In the genomic region with DNA sequence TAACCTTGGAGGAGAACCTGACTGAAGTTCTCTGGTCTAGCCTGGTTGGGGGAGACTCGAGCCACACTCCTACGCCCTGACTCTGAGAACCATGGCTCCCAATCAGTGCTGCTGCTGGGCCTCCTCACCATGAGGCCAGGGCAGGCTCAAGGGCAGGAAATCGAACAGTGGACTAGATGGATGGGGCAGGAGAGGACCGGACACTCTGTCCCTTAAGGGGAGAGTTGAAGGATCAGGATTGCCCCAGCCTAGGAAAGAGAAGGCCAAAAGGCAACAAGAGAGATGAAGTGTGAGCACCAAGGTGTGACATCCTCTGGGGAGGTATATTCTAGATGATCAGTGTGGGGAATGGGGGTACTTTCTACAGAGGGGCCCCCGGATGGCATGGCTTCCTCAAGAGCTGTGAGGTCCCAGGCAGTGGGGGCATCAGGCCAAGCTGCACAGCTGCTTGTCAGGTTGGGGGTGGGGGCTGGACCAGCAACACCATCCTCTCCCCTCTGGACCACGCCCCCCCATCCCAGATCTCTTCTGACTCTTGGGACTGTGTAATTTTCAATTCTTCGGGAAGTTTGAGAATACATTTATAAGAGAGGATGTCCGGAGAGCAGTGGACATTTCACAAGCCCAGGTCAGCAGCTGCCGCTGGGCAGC, we compare ENCODE assay signal across 17 cellular contexts. TPM values are rescaled to one million over a fixed set of nuclear protein-coding genes. Genes with fewer than 3 reads are reported as not detected.
DNase-seq lines count a peak whose midpoint lies in the region; ATAC-seq, FAIRE-seq and TF ChIP-seq lines count a peak whose summit lies in the region.
"Had no signal": no experiment of that assay in that cellular context is flagged by ENCODE, and none has a peak within 500 bp of the region (broad histone marks: within the 10 kb centered on the region; RNA-seq: fewer than 3 reads in every experiment).

No MANE protein-coding gene starts in this region.

- no peak for TF ChIP-seq POLR2A in H1 (IDR thresholded peaks at IDR 0.05; ENCODE audit: control extremely low read depth in 1 of 2, low read depth in 2 of 2, low read length in 2 of 2)

- H2AK5ac ChIP-seq in H1 (ENCODE audit: low read depth, low read length) = no peak overlapping the region

- peaks cover 27 to 56% of the 10 kb centered on the region in 2 donors for H3K36me3 Mint-ChIP-seq in CD4-positive, alpha-beta memory T cell

- no peak overlapping the region for H4K5ac ChIP-seq in H1 (ENCODE audit: insufficient read length, low read depth, low read length)

- H4K8ac ChIP-seq in H1 (ENCODE audit: extremely low read depth, insufficient read depth, low read length) = peak overlapping the region; percentile 15; the same call in 1 of the 2 replicates

- TF ChIP-seq EP300 in H1 (IDR thresholded peaks at IDR 0.05; ENCODE audit: borderline replicate concordance in 1 of 2, low read depth in 2 of 2, low read length in 2 of 2) = no peak

- H3K9me3 ChIP-seq in BLaER1 (peaks cover 25% of the 10 kb centered on the region), H1 (ENCODE audit: insufficient read depth in 2 of 2, low read depth in 1 of 2, low read length in 1 of 2) (peaks cover 9 to 12% of the 10 kb centered on the region in 2 experiments)
- no peaks in the 10 kb centered on the region for H3K9me3 ChIP-seq in CD4-positive, alpha-beta memory T cell (ENCODE audit: control insufficient read depth in 1 of 2, low read length in 2 of 2)
- H3K9me3 ChIP-seq: colonic mucosa, suprapubic skin had no signal

- CTCF ChIA-PET in CD4-positive, alpha-beta memory T cell (lab: Charles Lee; ENCODE audit: partially characterized antibody) = interaction anchor here (0.8 to 7.2 kb wide), 3 partner anchors 168 to 184 kb away, joined by 3 to 168 read pairs (median 4); no protein-coding TSS in a partner anchor
- CTCF ChIA-PET in H1 (lab: Charles Lee; ENCODE audit: partially characterized antibody) (interaction anchor here (0.6 to 3.5 kb wide), 20 partner anchors 13 to 324 kb away, joined by 3 to 36 read pairs (median 3); no protein-coding TSS in a partner anchor), RWPE1 (lab: Yijun Ruan, JAX) (interaction anchor here (0.5 to 2.5 kb wide), 6 partner anchors 33 to 371 kb away, joined by 3 to 22 read pairs (median 3); no protein-coding TSS in a partner anchor)

- H3K14ac ChIP-seq in H1 (ENCODE audit: insufficient read length) = no peak overlapping the region

- peak overlapping the region in 6 of 7 donors; percentile 12 to 74 (median 56) for H3K27ac Mint-ChIP-seq in CD4-positive, alpha-beta memory T cell

- no peaks in the 10 kb centered on the region for H3K79me2 ChIP-seq in H1 (ENCODE audit: control insufficient read depth in 1 of 2, insufficient read depth in 2 of 2, low read length in 2 of 2)

- no peak for TF ChIP-seq CTCF in H1 (IDR thresholded peaks at IDR 0.05; ENCODE audit: control extremely low read depth in 1 of 3, insufficient read depth in 1 of 3, low read depth in 1 of 3, low read length in 3 of 3)
- TF ChIP-seq CTCF in GM10266 (IDR thresholded peaks at IDR 0.05; ENCODE audit: control insufficient read depth, insufficient read depth, low read depth, missing control alignments) = no peak
- no peak for TF ChIP-seq CTCF in RWPE1 (conservative IDR thresholded peaks at IDR 0.05; ENCODE audit: low read depth)

- no peak overlapping the region for H2BK20ac ChIP-seq in H1 (ENCODE audit: low read length)

- peak overlapping the region; percentile 30 for H4K91ac ChIP-seq in H1 (replicated peaks; ENCODE audit: insufficient read length, low read length)

- intact Hi-C loops in CD4-positive, alpha-beta memory T cell (cut with micrococcal nuclease) = no loop called here

- H3K4me3 ChIP-seq in BLaER1 = no peak overlapping the region
- H3K4me3 ChIP-seq in CD4-positive, alpha-beta memory T cell (ENCODE audit: low read length in 2 of 2) = no peak overlapping the region
- H3K4me3 ChIP-seq in H1 (ENCODE audit: extremely low read depth in 1 of 4, insufficient read depth in 2 of 4, low read depth in 3 of 4, low read length in 4 of 4) = no peak overlapping the region
- H3K4me3 ChIP-seq: colonic mucosa, smooth muscle cell, suprapubic skin had no signal

- H3K27ac ChIP-seq in BLaER1 = no peak overlapping the region
- H3K27ac ChIP-seq in CD4-positive, alpha-beta memory T cell (ENCODE audit: low read depth, low read length) = no peak overlapping the region
- no peak overlapping the region for H3K27ac ChIP-seq in H1 (ENCODE audit: low read depth, low read length)
- H3K27ac ChIP-seq in RWPE1 = no peak overlapping the region
- H3K27ac ChIP-seq: colonic mucosa, KMS-11, suprapubic skin, WERI-Rb-1 had no signal

- peaks cover 32% of the 10 kb centered on the region for H3K4me1 ChIP-seq in BLaER1
- H3K4me1 ChIP-seq in CD4-positive, alpha-beta memory T cell (ENCODE audit: insufficient read depth, low read length) = no peaks in the 10 kb centered on the region
- H3K4me1 ChIP-seq in H1 (replicated peaks in 1 of 4; ENCODE audit: control insufficient read depth in 3 of 4, insufficient read depth in 4 of 4, low read length in 3 of 4) = peaks cover 0 to 7% (median 3%) of the 10 kb centered on the region in 4 experiments; a peak in 6 of 7 replicates
- H3K4me1 ChIP-seq: colonic mucosa had no signal

- H3K23me2 ChIP-seq in H1 (ENCODE audit: low read depth, low read length) = no peaks in the 10 kb centered on the region

- peak; percentile 16 for ATAC-seq in HG02678 (IDR thresholded peaks at IDR 0.05; ENCODE audit: unreplicated experiment)
- no peak for ATAC-seq in HG03521 (IDR thresholded peaks at IDR 0.05; ENCODE audit: unreplicated experiment)

- no peaks in the 10 kb centered on the region for H3K36me3 ChIP-seq in BLaER1
- H3K36me3 ChIP-seq in CD4-positive, alpha-beta memory T cell (ENCODE audit: insufficient read depth, low read length) = peaks cover 24% of the 10 kb centered on the region
- peaks cover 0 to 16% (median 6%) of the 10 kb centered on the region in 4 experiments; a peak in 3 of 8 replicates for H3K36me3 ChIP-seq in H1 (ENCODE audit: control insufficient read depth in 2 of 4, insufficient read depth in 4 of 4, low read length in 3 of 4)
- H3K36me3 ChIP-seq: colonic mucosa, WERI-Rb-1 had no signal

- no peak overlapping the region for H3K56ac ChIP-seq in H1 (replicated peaks; ENCODE audit: insufficient read length, low read depth, low read length)

- H3K23ac ChIP-seq in H1 (ENCODE audit: insufficient read length) = no peak overlapping the region

- H3K27me3 ChIP-seq in BLaER1 (no peaks in the 10 kb centered on the region), H1 (replicated peaks in 1 of 4; ENCODE audit: control insufficient read depth in 3 of 4, extremely low read depth in 1 of 4, insufficient read depth in 3 of 4, low read length in 3 of 4) (no peaks in the 10 kb centered on the region)
- no peaks in the 10 kb centered on the region for H3K27me3 ChIP-seq in CD4-positive, alpha-beta memory T cell (ENCODE audit: insufficient read depth, low read length)
- H3K27me3 ChIP-seq: colonic mucosa, suprapubic skin had no signal

- no peak overlapping the region for H2BK120ac ChIP-seq in H1 (replicated peaks; ENCODE audit: low read depth, low read length)

- WGBS in H1 (ENCODE audit: extremely low coverage in 1 of 2, insufficient coverage in 1 of 2, insufficient read length in 1 of 2, insufficient replicate concordance in 2 of 2, low coverage in 1 of 2, low lambda C conversion rate in 2 of 2, missing lambda C conversion rate in 1 of 2), 2 experiments = 91% methylated on average over 9 of the region's 9 CpGs; no CpG with 5 or more reads in 1 of the 2 experiments

- no peaks in the 10 kb centered on the region for H4K20me1 ChIP-seq in BLaER1
- H4K20me1 ChIP-seq in H1 (replicated peaks in 1 of 2; ENCODE audit: control insufficient read depth in 1 of 2, insufficient read depth in 2 of 2, low read length in 2 of 2) = no peaks in the 10 kb centered on the region

- H3K4ac ChIP-seq in H1 (replicated peaks; ENCODE audit: insufficient read length, low read depth, low read length) = peak overlapping the region; percentile 7

- H3K18ac ChIP-seq in H1 (ENCODE audit: extremely low read depth, low read length) = no peak overlapping the region

- H3K4me1 Mint-ChIP-seq in CD4-positive, alpha-beta memory T cell = peaks cover 0 to 9% (median 6%) of the 10 kb centered on the region in 4 donors

- DNase-seq in CD4-positive, alpha-beta memory T cell = no peak
- DNase-seq in H1 (ENCODE audit: low read depth in 1 of 2, low spot score in 2 of 2) = no peak
- no peak for DNase-seq in GM10266 (ENCODE audit: extremely low spot score)
- DNase-seq in RWPE1 (ENCODE audit: low spot score) = no peak
- DNase-seq: NCI-H1417 treated with DMSO at 0.1 percent for 48 hours, NCI-H446 treated with DMSO at 0.1 percent for 48 hours had no signal

- H2BK15ac ChIP-seq in H1 (ENCODE audit: low read length) = 0 out of 2 replicates have a peak overlapping the region, but pooled peaks have one; percentile 72

- POLR2A ChIA-PET in CD4-positive, alpha-beta memory T cell (lab: Charles Lee; ENCODE audit: partially characterized antibody) = interaction anchor here (2.2 kb wide), 1 partner anchor 177 kb away, joined by 10 read pairs; no protein-coding TSS in a partner anchor
- POLR2A ChIA-PET in H1 (lab: Charles Lee; ENCODE audit: partially characterized antibody) (interaction anchor here (0.8 kb wide), 2 partner anchors 16 to 79 kb away, joined by 3 read pairs; no protein-coding TSS in a partner anchor), RWPE1 (lab: Yijun Ruan, JAX; ENCODE audit: low non-redundant PET) (interaction anchor here (0.5 kb wide), 1 partner anchor 8 kb away, joined by 4 read pairs; no protein-coding TSS in a partner anchor)

- H3K9ac ChIP-seq in BLaER1 (no peak overlapping the region), H1 (replicated peaks in 1 of 4; ENCODE audit: extremely low read depth in 1 of 4, low read depth in 3 of 4, low read length in 3 of 4) (no peak overlapping the region)
- H3K9ac ChIP-seq: KMS-11 had no signal

- H3K4me2 ChIP-seq in BLaER1 (0 out of 2 replicates have a peak overlapping the region, but pooled peaks have one; percentile 70), H1 (ENCODE audit: insufficient read depth in 1 of 2, low read depth in 2 of 2, low read length in 2 of 2) (no peak overlapping the region)
- H3K4me2 ChIP-seq: KMS-11 had no signal

- H2BK5ac ChIP-seq in H1 (ENCODE audit: low read depth, low read length) = no peak overlapping the region

- TF ChIP-seq RAD21 in H1 (IDR thresholded peaks at IDR 0.05 in 1 of 2, conservative IDR thresholded peaks at IDR 0.05 in 1 of 2; ENCODE audit: low read depth in 2 of 2, low read length in 2 of 2) = no peak

- no peak for FAIRE-seq in H1 (lab: Jason Lieb, UNC)
- FAIRE-seq: H54 had no signal

- H2BK12ac ChIP-seq in H1 (ENCODE audit: low read depth, low read length) = peak overlapping the region; percentile 33; the same call in 1 of the 2 replicates

- no peaks in the 10 kb centered on the region for H3K27me3 Mint-ChIP-seq in CD4-positive, alpha-beta memory T cell
- H3K27me3 Mint-ChIP-seq: CD8-positive, alpha-beta memory T cell had no signal

- no peak overlapping the region for H3K4me3 Mint-ChIP-seq in CD4-positive, alpha-beta memory T cell
- H3K4me3 Mint-ChIP-seq: activated T-cell treated with anti-CD3 and anti-CD28 coated beads, Interleukin-2, amount 50 U/mL, for 4 hours; CD8-positive, alpha-beta memory T cell had no signal

- peaks cover 0 to 5% (median 0%) of the 10 kb centered on the region in 8 donors for H3K9me3 Mint-ChIP-seq in CD4-positive, alpha-beta memory T cell

- no peak overlapping the region for H2AFZ ChIP-seq in H1 (ENCODE audit: low read length)

- no peaks in the 10 kb centered on the region for H3K79me1 ChIP-seq in H1 (ENCODE audit: low read depth, low read length)

RNA-seq across cellular contexts. Expression of a gene that starts 34.0 kb away (rescaled TPM):
- total RNA-seq in CD4-positive, alpha-beta memory T cell = 10 to 100 TPM; 73.7 to 75.3 TPM
- 10 to 100 TPM; 47.8 to 80.6 TPM for polyA plus RNA-seq in CD4-positive, alpha-beta memory T cell
- total RNA-seq in H1 (2021; fragmentation: NEBNext Ultra II Directional; extraction: Animal tissue kit (Norgen Biotek cat#: 25700)) = 3.1 and 3.8 TPM in 2 replicates
- 5.1 and 5.7 TPM in 2 replicates for polyA plus RNA-seq in H1 (2011; rRNA removed)
- polyA plus RNA-seq in H1 (2011; cell fraction: cytosol; rRNA removed) = 4.8 TPM
- 9.7 TPM for polyA plus RNA-seq in H1 (2011; cell fraction: nucleus; rRNA removed)
- 3.9 to 7.5 TPM (median 7.1 TPM) in 4 replicates for polyA plus RNA-seq in H1 (2012, experiment 1 of 2)
- polyA plus RNA-seq in H1 (2012, experiment 2 of 2) = 3.5 TPM
- polyA plus RNA-seq in H1 (2013, experiment 1 of 2) = 1.6 TPM
- 1.1 TPM for polyA plus RNA-seq in H1 (2013, experiment 2 of 2)
- 9.2 and 13.0 TPM in 2 replicates for polyA minus RNA-seq in H1 (2011; rRNA and poly(A)+ RNA removed)
- polyA minus RNA-seq in H1 (2011; cell fraction: cytosol; rRNA and poly(A)+ RNA removed) = 7.9 TPM
- polyA minus RNA-seq in H1 (2011; cell fraction: nucleus; rRNA and poly(A)+ RNA removed) = 13.8 TPM

RNA-seq across cellular contexts. Expression of a gene that starts 47.9 kb away (rescaled TPM):
- not detected for total RNA-seq in CD4-positive, alpha-beta memory T cell
- not detected for polyA plus RNA-seq in CD4-positive, alpha-beta memory T cell
- 9.2 and 13.2 TPM in 2 replicates for total RNA-seq in H1 (2021; fragmentation: NEBNext Ultra II Directional; extraction: Animal tissue kit (Norgen Biotek cat#: 25700))
- 10.5 and 11.0 TPM in 2 replicates for polyA plus RNA-seq in H1 (2011; rRNA removed)
- polyA plus RNA-seq in H1 (2011; cell fraction: cytosol; rRNA removed) = 10.5 TPM
- polyA plus RNA-seq in H1 (2011; cell fraction: nucleus; rRNA removed) = 11.6 TPM
- polyA plus RNA-seq in H1 (2012, experiment 1 of 2) = 10.1 to 11.1 TPM (median 10.6 TPM) in 4 replicates
- 4.4 TPM for polyA plus RNA-seq in H1 (2012, experiment 2 of 2)
- 4.3 TPM for polyA plus RNA-seq in H1 (2013, experiment 1 of 2)
- polyA plus RNA-seq in H1 (2013, experiment 2 of 2) = 3.7 TPM
- polyA minus RNA-seq in H1 (2011; rRNA and poly(A)+ RNA removed) = 11.0 and 12.8 TPM in 2 replicates
- polyA minus RNA-seq in H1 (2011; cell fraction: cytosol; rRNA and poly(A)+ RNA removed) = 4.9 TPM
- polyA minus RNA-seq in H1 (2011; cell fraction: nucleus; rRNA and poly(A)+ RNA removed) = 10.0 TPM
- total RNA-seq: CD8-positive, alpha-beta memory T cell had no signal
- polyA plus RNA-seq: CD8-positive, alpha-beta memory T cell had no signal

Comparison
In these comparisons a context has a peak if more than half of its experiments do, and no peak if none do; other contexts are left out.
1. RNA of a gene that starts 34.0 kb away (total RNA-seq): 73.7 to 75.3 TPM in CD4-positive, alpha-beta memory T cell; 3.1 to 3.8 TPM in H1; every median in the first group is over 10 times any median in the second.
2. RNA of a gene that starts 47.9 kb away (total RNA-seq): 9.2 to 13.2 TPM in H1; not detected in CD4-positive, alpha-beta memory T cell; every median in the first group is over 10 times any median in the second.